9 cellular contexts compared by ENCODE assay signal in genomic region chr12:4526923-4527546, GRCh38. TPM values are rescaled to one million over a fixed set of nuclear protein-coding genes. Genes with fewer than 3 reads are reported as not detected.
DNase-seq lines count a peak whose midpoint lies in the region; ATAC-seq and TF ChIP-seq lines count a peak whose summit lies in the region.
"Had no signal": no experiment of that assay in that cellular context is flagged by ENCODE, and none has a peak within 500 bp of the region (broad histone marks: within the 10 kb centered on the region; RNA-seq: fewer than 3 reads in every experiment).

No MANE protein-coding gene starts in this region.

- no peak for ATAC-seq in activated T-helper 17 cell treated with anti-CD3 and anti-CD28 coated beads, Interleukin-2, amount 50 U/mL, for 72 hours (replicated peaks)

- 91% methylated on average over 2 of the region's 2 CpGs for WGBS in esophagus muscularis mucosa
- WGBS in stomach, 5 donors: 95 to 99% (median 99%) methylated on average over 2 of the region's 2 CpGs

- intact Hi-C loops in esophagus muscularis mucosa (cut with DNase I) (loop anchor here (5.0 kb wide), 1 partner anchor 220 kb away; no protein-coding TSS in a partner anchor), stomach (cut with DNase I; ENCODE audit: low total_unique reads) (no loop called here)

- no peaks in the 10 kb centered on the region for H3K27me3 Mint-ChIP-seq in activated T-helper 17 cell treated with anti-CD3 and anti-CD28 coated beads, Interleukin-2, amount 50 U/mL, for 72 hours

- H3K27ac Mint-ChIP-seq in activated T-helper 17 cell treated with anti-CD3 and anti-CD28 coated beads, Interleukin-2, amount 50 U/mL, for 72 hours: no peak overlapping the region

- H3K27ac ChIP-seq in esophagus muscularis mucosa (replicated peaks in 1 of 4) (no peak overlapping the region), stomach (no peak overlapping the region)
- H3K27ac ChIP-seq: SJCRH30 had no signal

- H3K36me3 Mint-ChIP-seq in activated T-helper 17 cell treated with anti-CD3 and anti-CD28 coated beads, Interleukin-2, amount 50 U/mL, for 72 hours (ENCODE audit: low read depth): peaks cover 57% of the 10 kb centered on the region

- DNase-seq in NCI-H748 treated with DMSO at 0.1 percent for 48 hours (lab: John Stamatoyannopoulos, UW) (peak; percentile 1), NCI-H748 (lab: John Stamatoyannopoulos, UW; ENCODE audit: unreplicated experiment) (no peak), NCI-H82 treated with DMSO at 0.1 percent for 48 hours (lab: John Stamatoyannopoulos, UW; ENCODE audit: unreplicated experiment) (peak; percentile 5), esophagus muscularis mucosa (ENCODE audit: extremely low spot score) (no peak), stomach (no peak), cerebellum (ENCODE audit: low spot score) (no peak)
- DNase-seq in stimulated activated CD4-positive, alpha-beta T cell treated with anti-CD3 and anti-CD28 coated beads, Interleukin-2, amount 100 ng/mL, for 48 hours: no peak

- H3K27me3 ChIP-seq in esophagus muscularis mucosa: no peaks in the 10 kb centered on the region
- no peaks in the 10 kb centered on the region for H3K27me3 ChIP-seq in stomach
- H3K27me3 ChIP-seq: SJCRH30 had no signal

- TF ChIP-seq POLR2A in esophagus muscularis mucosa (IDR thresholded peaks at IDR 0.05; ENCODE audit: low read depth) (no peak), stomach (IDR thresholded peaks at IDR 0.05) (no peak)

- H3K9me3 ChIP-seq in esophagus muscularis mucosa (no peaks in the 10 kb centered on the region), stomach (no peaks in the 10 kb centered on the region)
- H3K9me3 ChIP-seq: SJCRH30 had no signal

- H3K4me3 ChIP-seq in esophagus muscularis mucosa (no peak overlapping the region), stomach (no peak overlapping the region)
- H3K4me3 ChIP-seq: SJCRH30 had no signal

- peaks cover 4% of the 10 kb centered on the region for H3K4me1 Mint-ChIP-seq in activated T-helper 17 cell treated with anti-CD3 and anti-CD28 coated beads, Interleukin-2, amount 50 U/mL, for 72 hours

- H3K9me3 Mint-ChIP-seq in activated T-helper 17 cell treated with anti-CD3 and anti-CD28 coated beads, Interleukin-2, amount 50 U/mL, for 72 hours: no peaks in the 10 kb centered on the region

- TF ChIP-seq CTCF in esophagus muscularis mucosa (IDR thresholded peaks at IDR 0.05) (peak; percentile 35 to 68 (median 63)), stomach (IDR thresholded peaks at IDR 0.05) (peak in 4 of 7 experiments; percentile 27 to 59 (median 48))

- H3K4me3 Mint-ChIP-seq in activated T-helper 17 cell treated with anti-CD3 and anti-CD28 coated beads, Interleukin-2, amount 50 U/mL, for 72 hours: no peak overlapping the region

- H3K4me1 ChIP-seq in esophagus muscularis mucosa: no peaks in the 10 kb centered on the region
- no peaks in the 10 kb centered on the region for H3K4me1 ChIP-seq in stomach
- H3K4me1 ChIP-seq: SJCRH30 had no signal

- H3K36me3 ChIP-seq in esophagus muscularis mucosa: peaks cover 7 to 67% (median 40%) of the 10 kb centered on the region in 4 donors
- peaks cover 4 to 81% (median 80%) of the 10 kb centered on the region in 4 donors for H3K36me3 ChIP-seq in stomach

- no peak for TF ChIP-seq EP300 in esophagus muscularis mucosa (IDR thresholded peaks at IDR 0.05)
- TF ChIP-seq EP300 in stomach (IDR thresholded peaks at IDR 0.05): no peak

RNA-seq across cellular contexts. Expression of gene RAD51AP1, which starts 11.7 kb away (rescaled TPM):
- total RNA-seq in esophagus muscularis mucosa (1 to 10 TPM in 1 of 4 donors, under 1 TPM in 3; 0.58 to 1.4 (median 0.75) TPM), stomach (10 to 100 TPM in 2 of 5 donors, 1 to 10 TPM in 2, not detected in 1; 4.6 to 20.2 (median 10.6) TPM), cerebellum (13.4 TPM)
- 1 to 10 TPM; 2.5 to 5.0 (median 4.3) TPM for polyA plus RNA-seq in stomach
- total RNA-seq in activated T-helper 17 cell treated with anti-CD3 and anti-CD28 coated beads, Interleukin-2, amount 50 U/mL, for 72 hours: 10 to 100 TPM; 43.9 to 56.7 TPM

RNA-seq across cellular contexts. Expression of gene DYRK4, which starts 35.0 kb away (rescaled TPM):
- total RNA-seq in esophagus muscularis mucosa (10 to 100 TPM; 35.2 to 47.8 (median 41.3) TPM), stomach (10 to 100 TPM in 4 of 5 donors, not detected in 1; 16.5 to 34.8 (median 23.6) TPM), cerebellum (12.2 TPM)
- 10 to 100 TPM; 29.0 to 41.0 (median 37.0) TPM for polyA plus RNA-seq in stomach
- total RNA-seq in activated T-helper 17 cell treated with anti-CD3 and anti-CD28 coated beads, Interleukin-2, amount 50 U/mL, for 72 hours: 10 to 100 TPM; 22.0 to 29.2 TPM

Comparison
In these comparisons a context has a peak if more than half of its experiments do, and no peak if none do; other contexts are left out.
1. DNase-seq: peak in NCI-H748 treated with DMSO at 0.1 percent for 48 hours (single experiment) and NCI-H82 treated with DMSO at 0.1 percent for 48 hours (single experiment); none in NCI-H748 (single experiment), esophagus muscularis mucosa (single experiment), stomach (single experiment), cerebellum (single experiment) and stimulated activated CD4-positive, alpha-beta T cell treated with anti-CD3 and anti-CD28 coated beads, Interleukin-2, amount 100 ng/mL, for 48 hours (0 of 2).